In genomic region chr2:237353207-237353606, GRCh38 we compare ENCODE assay signal across 1 cellular context.
TF ChIP-seq lines count a peak whose summit lies in the region.

No MANE protein-coding gene starts in this region.

TF ChIP-seq in WTC11, 78 proteins besides CTCF, POLR2A, EP300 and RAD21:
- TF ChIP-seq PREB (CRISPR knock-in tag; IDR thresholded peaks at IDR 0.05; ENCODE audit: borderline replicate concordance) (no peak), ATF1 (CRISPR knock-in tag; IDR thresholded peaks at IDR 0.05) (no peak), STAT6 (CRISPR knock-in tag; conservative IDR thresholded peaks at IDR 0.05; ENCODE audit: low read depth) (no peak), SMAD3 (CRISPR knock-in tag; IDR thresholded peaks at IDR 0.05; ENCODE audit: borderline replicate concordance) (no peak), ARID4B (CRISPR knock-in tag; IDR thresholded peaks at IDR 0.05; ENCODE audit: borderline replicate concordance) (no peak), ZNF416 (CRISPR knock-in tag; IDR thresholded peaks at IDR 0.05) (no peak), ZNF512 (CRISPR knock-in tag; IDR thresholded peaks at IDR 0.05; ENCODE audit: borderline replicate concordance) (no peak), ZNF532 (CRISPR knock-in tag; IDR thresholded peaks at IDR 0.05; ENCODE audit: borderline replicate concordance) (no peak), GABPB1 (CRISPR knock-in tag; IDR thresholded peaks at IDR 0.05) (no peak), TEAD1 (CRISPR knock-in tag; IDR thresholded peaks at IDR 0.05) (no peak), SOX15 (CRISPR knock-in tag; IDR thresholded peaks at IDR 0.05) (no peak), FOXP4 (CRISPR knock-in tag; IDR thresholded peaks at IDR 0.05) (no peak), NFE2L1 (CRISPR knock-in tag; IDR thresholded peaks at IDR 0.05) (no peak), ATF3 (CRISPR knock-in tag; conservative IDR thresholded peaks at IDR 0.05) (no peak), ZNF219 (CRISPR knock-in tag; IDR thresholded peaks at IDR 0.05; ENCODE audit: borderline replicate concordance) (no peak), TCF7 (CRISPR knock-in tag; IDR thresholded peaks at IDR 0.05; ENCODE audit: low read depth) (no peak), ESRRA (CRISPR knock-in tag; IDR thresholded peaks at IDR 0.05; ENCODE audit: borderline replicate concordance) (no peak), GRHL2 (CRISPR knock-in tag; IDR thresholded peaks at IDR 0.05; ENCODE audit: insufficient replicate concordance, severe bottlenecking) (no peak)
